ENCODE assay signal across 9 cellular contexts in genomic region chr21:41932576-41933258, GRCh38. TPM values are rescaled to one million over a fixed set of nuclear protein-coding genes. Genes with fewer than 3 reads are reported as not detected.
DNase-seq lines count a peak whose midpoint lies in the region; ATAC-seq and TF ChIP-seq lines count a peak whose summit lies in the region.
"Had no signal": no experiment of that assay in that cellular context is flagged by ENCODE, and none has a peak within 500 bp of the region (broad histone marks: within the 10 kb centered on the region; RNA-seq: fewer than 3 reads in every experiment).

No MANE protein-coding gene starts in this region.

- H3K4me3 Mint-ChIP-seq in type B pancreatic cell (no peak overlapping the region), endothelial cell (ENCODE audit: unreplicated experiment) (no peak overlapping the region)

- peak overlapping the region; percentile 33 for H3K27ac Mint-ChIP-seq in type B pancreatic cell
- H3K27ac Mint-ChIP-seq in endothelial cell (ENCODE audit: unreplicated experiment): no peak overlapping the region

- no peak for TF ChIP-seq CTCF in left lung (IDR thresholded peaks at IDR 0.05)
- TF ChIP-seq CTCF in type B pancreatic cell (conservative IDR thresholded peaks at IDR 0.05): no peak
- no peak for TF ChIP-seq CTCF in endothelial cell (IDR thresholded peaks at IDR 0.05; ENCODE audit: unreplicated experiment)

- H3K4me3 ChIP-seq in left lung: no peak overlapping the region

- DNase-seq in NCI-H2171 treated with DMSO at 0.1 percent for 48 hours (lab: John Stamatoyannopoulos, UW): peak; percentile 3
- no peak for DNase-seq in NCI-H2171 (lab: John Stamatoyannopoulos, UW)
- DNase-seq in amniotic epithelial cell (ENCODE audit: low read depth): peak; percentile 91
- peak in 1 of 2 donors; percentile 33 for DNase-seq in left lung
- no peak for DNase-seq in type B pancreatic cell (ENCODE audit: extremely low spot score, unreplicated experiment)
- no peak for DNase-seq in endothelial cell (ENCODE audit: low spot score)
- DNase-seq: GOT3 had no signal

- no peaks in the 10 kb centered on the region for H3K36me3 ChIP-seq in left lung

- H3K4me1 Mint-ChIP-seq in type B pancreatic cell (ENCODE audit: unreplicated experiment): peaks cover 24% of the 10 kb centered on the region
- H3K4me1 Mint-ChIP-seq in endothelial cell (ENCODE audit: unreplicated experiment): peaks cover 6% of the 10 kb centered on the region

- H3K9me3 Mint-ChIP-seq in type B pancreatic cell (no peaks in the 10 kb centered on the region), endothelial cell (ENCODE audit: unreplicated experiment) (no peaks in the 10 kb centered on the region)

- H3K27me3 ChIP-seq in left lung: no peaks in the 10 kb centered on the region

- peaks cover 7 to 35% of the 10 kb centered on the region in 2 donors for H3K4me1 ChIP-seq in left lung

- H3K36me3 Mint-ChIP-seq in type B pancreatic cell: no peaks in the 10 kb centered on the region
- H3K36me3 Mint-ChIP-seq in endothelial cell (ENCODE audit: low read depth, unreplicated experiment): peaks cover 4% of the 10 kb centered on the region

- intact Hi-C loops in left lung (cut with DNase I): no loop called here

- H3K27me3 Mint-ChIP-seq in type B pancreatic cell: no peaks in the 10 kb centered on the region
- H3K27me3 Mint-ChIP-seq in endothelial cell (ENCODE audit: unreplicated experiment): peaks cover 2% of the 10 kb centered on the region

- ATAC-seq in left lung (peak; percentile 30), HG03520 (IDR thresholded peaks at IDR 0.05; ENCODE audit: unreplicated experiment) (no peak), HG03175 (IDR thresholded peaks at IDR 0.05; ENCODE audit: unreplicated experiment) (no peak)

- peak overlapping the region; percentile 50 to 53 for H3K27ac ChIP-seq in left lung

- H3K9me3 ChIP-seq in left lung: no peaks in the 10 kb centered on the region

RNA-seq across cellular contexts. Expression of gene C2CD2, which starts 21.1 kb away (rescaled TPM):
- total RNA-seq in left lung (10 to 100 TPM; 19.4 to 22.0 TPM), type B pancreatic cell (ENCODE audit: low replicate concordance) (20.5 and 32.3 TPM in 2 replicates), endothelial cell (ENCODE audit: unreplicated experiment) (34.3 TPM)

RNA-seq across cellular contexts. Expression of gene PRDM15, which starts 53.6 kb away (rescaled TPM):
- total RNA-seq in left lung (1 to 10 TPM; 6.2 to 7.8 TPM), type B pancreatic cell (ENCODE audit: low replicate concordance) (8.5 and 8.8 TPM in 2 replicates), endothelial cell (ENCODE audit: unreplicated experiment) (7.5 TPM)

Comparison
In these comparisons a context has a peak if more than half of its experiments do, and no peak if none do; other contexts are left out.
1. DNase-seq: peak in NCI-H2171 treated with DMSO at 0.1 percent for 48 hours (single experiment) and amniotic epithelial cell (single experiment); none in NCI-H2171 (single experiment), type B pancreatic cell (single experiment) and endothelial cell (single experiment).